8 cellular contexts compared by ENCODE assay signal in genomic region chr6:13327691-13328075, GRCh38. TPM values are rescaled to one million over a fixed set of nuclear protein-coding genes. Genes with fewer than 3 reads are reported as not detected.
A peak's percentile ranks its signal among the peaks of the same experiment; 100 is the strongest.
DNase-seq lines count a peak whose midpoint lies in the region; ATAC-seq, FAIRE-seq and TF ChIP-seq lines count a peak whose summit lies in the region.

No MANE protein-coding gene starts in this region.

- H3K27ac ChIP-seq in caudate nucleus (ENCODE audit: low read depth, low read length) (peak overlapping the region; percentile 73), muscle layer of colon (ENCODE audit: low read depth, low read length) (peak overlapping the region; percentile 74)

- TF ChIP-seq POLR2A in GM12891 (IDR thresholded peaks at IDR 0.05; ENCODE audit: low read depth, low read length) (no peak), NB4 (IDR thresholded peaks at IDR 0.05; ENCODE audit: extremely low read depth, insufficient read length) (no peak)

- peak overlapping the region; percentile 82 for H3K4me3 ChIP-seq in NB4 (ENCODE audit: low read depth, low read length)
- peak overlapping the region; percentile 72 to 86 for H3K4me3 ChIP-seq in muscle layer of colon (ENCODE audit: low read depth in 1 of 2, low read length in 2 of 2)

- TF ChIP-seq CTCF in NB4 (IDR thresholded peaks at IDR 0.05; ENCODE audit: low read depth, low read length), result no peak

- H3K27me3 ChIP-seq in muscle layer of colon (ENCODE audit: control insufficient read depth in 1 of 2, insufficient read depth in 2 of 2, low read length in 2 of 2), result no peaks in the 10 kb centered on the region

- peak overlapping the region; percentile 47 for H3K9ac ChIP-seq in muscle layer of colon (ENCODE audit: low read length)

- H3K9me3 ChIP-seq in muscle layer of colon (ENCODE audit: low read length), result no peaks in the 10 kb centered on the region

- peaks cover 9% of the 10 kb centered on the region for H3K36me3 ChIP-seq in muscle layer of colon (ENCODE audit: insufficient read depth, low read length)

- peak; percentile 23 for FAIRE-seq in GM12891 (lab: Jason Lieb, UNC)

- DNase-seq in GM12891 (ENCODE audit: insufficient read length, low spot score) (no peak), NB4 (ENCODE audit: low read depth) (peak; percentile 54), caudate nucleus (lab: John Stamatoyannopoulos, UW) (peak in 2 of 61 donors; percentile 12 to 43), NCI-H1436 (lab: John Stamatoyannopoulos, UW) (no peak), kidney glomerular epithelial cell (lab: John Stamatoyannopoulos, UW) (no peak), dermis blood vessel endothelial cell (no peak)

- peaks cover 16% of the 10 kb centered on the region for H3K4me1 ChIP-seq in muscle layer of colon (ENCODE audit: insufficient read depth, low read length)

- ATAC-seq in HG02973 (IDR thresholded peaks at IDR 0.05; ENCODE audit: unreplicated experiment), result no peak

TF ChIP-seq in GM12891, 5 proteins besides CTCF, POLR2A, EP300 and RAD21:
- TF ChIP-seq PAX5 (IDR thresholded peaks at IDR 0.05; ENCODE audit: insufficient read depth, low read length, severe bottlenecking), result no peak
- TF ChIP-seq POU2F2 (IDR thresholded peaks at IDR 0.05; ENCODE audit: low read depth, low read length), result no peak
- no peak for TF ChIP-seq POLR2AphosphoS5 (IDR thresholded peaks at IDR 0.05; ENCODE audit: low read depth, low read length)
- no peak for TF ChIP-seq TAF1 (IDR thresholded peaks at IDR 0.05; ENCODE audit: low read depth, low read length)
- TF ChIP-seq SPI1 (IDR thresholded peaks at IDR 0.05; ENCODE audit: low read depth, low read length), result no peak

RNA-seq across cellular contexts. Expression of gene TBC1D7, which starts 0.7 kb away (rescaled TPM):
- polyA plus RNA-seq in GM12891 (2012; ENCODE audit: low read depth, missing spikeins), result 21.3 TPM
- total RNA-seq in dermis blood vessel endothelial cell, result 15.0 and 16.6 TPM in 2 replicates
